In the genomic region with DNA sequence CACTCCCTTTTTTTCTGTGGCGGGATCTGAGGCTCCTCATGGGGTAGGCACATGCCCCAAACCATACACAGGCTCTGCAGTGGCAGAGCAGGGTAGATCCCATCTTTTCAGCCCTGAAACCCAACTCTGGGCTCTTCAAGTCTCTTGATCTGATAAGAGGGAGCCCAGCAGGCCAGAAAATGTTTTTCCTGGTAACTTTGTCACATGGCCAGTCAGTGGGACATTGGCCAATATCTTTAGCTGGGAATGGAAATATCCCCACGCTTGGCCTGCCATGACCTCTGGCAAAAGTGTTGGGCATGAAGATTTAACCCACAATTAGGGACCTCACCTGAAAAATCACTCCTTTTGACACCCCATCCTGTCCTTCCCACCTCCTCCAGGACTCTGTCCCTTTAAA, we compare ENCODE assay signal across 1 cellular context.
A peak's percentile ranks its signal among the peaks of the same experiment; 100 is the strongest.
TF ChIP-seq lines count a peak whose summit lies in the region.

No MANE protein-coding gene starts in this region.

TF ChIP-seq in HepG2, 621 proteins besides CTCF, POLR2A, EP300 and RAD21:
- TF ChIP-seq, protein P1, sequence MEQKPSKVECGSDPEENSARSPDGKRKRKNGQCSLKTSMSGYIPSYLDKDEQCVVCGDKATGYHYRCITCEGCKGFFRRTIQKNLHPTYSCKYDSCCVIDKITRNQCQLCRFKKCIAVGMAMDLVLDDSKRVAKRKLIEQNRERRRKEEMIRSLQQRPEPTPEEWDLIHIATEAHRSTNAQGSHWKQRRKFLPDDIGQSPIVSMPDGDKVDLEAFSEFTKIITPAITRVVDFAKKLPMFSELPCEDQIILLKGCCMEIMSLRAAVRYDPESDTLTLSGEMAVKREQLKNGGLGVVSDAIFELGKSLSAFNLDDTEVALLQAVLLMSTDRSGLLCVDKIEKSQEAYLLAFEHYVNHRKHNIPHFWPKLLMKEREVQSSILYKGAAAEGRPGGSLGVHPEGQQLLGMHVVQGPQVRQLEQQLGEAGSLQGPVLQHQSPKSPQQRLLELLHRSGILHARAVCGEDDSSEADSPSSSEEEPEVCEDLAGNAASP (CRISPR knock-in tag; IDR thresholded peaks at IDR 0.05; ENCODE audit: borderline replicate concordance), result peak; percentile 85
- TF ChIP-seq ZNF441 (CRISPR knock-in tag; IDR thresholded peaks at IDR 0.05; ENCODE audit: borderline replicate concordance), result 0 out of 2 replicates have a peak, but pooled peaks have one; percentile 2
- no peak for TF ChIP-seq ZKSCAN1 (IDR thresholded peaks at IDR 0.05; ENCODE audit: low read length)
